In the genomic region with DNA sequence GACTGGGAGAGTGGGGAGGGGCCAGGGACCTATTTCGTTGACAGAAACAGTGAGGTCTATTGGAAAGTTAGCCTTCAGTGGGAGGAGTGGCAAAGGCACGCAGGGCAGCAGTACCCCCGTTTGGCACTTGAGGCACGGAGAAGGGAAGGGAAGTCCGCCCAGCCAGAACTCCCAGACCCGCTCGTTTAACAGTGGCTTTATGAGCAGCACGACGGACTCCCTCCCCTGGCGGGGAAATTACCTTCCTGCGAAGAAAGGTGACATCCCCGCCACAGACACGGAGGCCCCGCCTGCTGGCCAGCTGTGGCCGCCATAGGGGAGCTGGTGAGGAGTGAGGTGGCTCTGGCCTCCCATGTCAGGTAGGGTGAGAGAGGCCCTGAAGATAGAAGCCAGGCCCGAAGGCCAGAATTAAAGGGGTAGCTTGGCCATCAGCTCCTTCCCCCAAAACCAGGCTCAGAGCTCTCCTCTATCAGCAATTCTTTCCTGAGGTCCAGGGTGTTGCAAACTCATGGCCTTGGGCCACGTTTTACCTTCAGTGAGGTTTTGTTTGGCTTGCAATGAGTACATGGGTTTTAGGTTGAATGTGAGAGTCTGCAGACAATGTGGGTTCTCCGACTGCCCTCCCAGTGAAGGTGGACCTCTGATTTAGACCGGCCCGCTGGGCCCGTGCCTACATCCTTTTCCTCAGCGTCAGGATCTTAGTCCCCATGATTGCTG, we compare ENCODE assay signal across 8 cellular contexts.
DNase-seq lines count a peak whose midpoint lies in the region; ATAC-seq and TF ChIP-seq lines count a peak whose summit lies in the region.

No MANE protein-coding gene starts in this region.

- peak; percentile 3 to 5 for ATAC-seq in activated T-cell treated with anti-CD3 and anti-CD28 coated beads, Interleukin-2, amount 50 U/mL, for 4 hours
- ATAC-seq in left lobe of liver: peak; percentile 9
- ATAC-seq in GM18909 (IDR thresholded peaks at IDR 0.05; ENCODE audit: poor library complexity, unreplicated experiment): no peak

- H3K4me2 ChIP-seq in BLaER1 treated with 17β-estradiol and CSF1 and Interleukin-3, amounts not matched to agents 10 nM and 100 nM: peak overlapping the region; percentile 85 to 98 (median 91)

- 0 out of 3 replicates have a peak, but pooled peaks have one; percentile 15 for TF ChIP-seq CTCF in GM12872 (IDR thresholded peaks at IDR 0.05; ENCODE audit: insufficient read depth, low read depth, low read length)

- peaks cover 33 to 41% (median 35%) of the 10 kb centered on the region in 11 experiments for H3K27me3 ChIP-seq in BLaER1 treated with 17β-estradiol and CSF1 and Interleukin-3, amounts not matched to agents 10 nM and 100 nM

- H3K9me3 ChIP-seq in BLaER1 treated with 17β-estradiol and CSF1 and Interleukin-3, amounts not matched to agents 10 nM and 100 nM (replicated peaks in 1 of 11): peaks cover 0 to 12% (median 0%) of the 10 kb centered on the region in 11 experiments; a peak in 4 of 22 replicates

- H3K9ac ChIP-seq in BLaER1 treated with 17β-estradiol and CSF1 and Interleukin-3, amounts not matched to agents 10 nM and 100 nM: peak overlapping the region in 8 of 11 experiments; percentile 45 to 58 (median 52); a peak in 7 of 22 replicates

- H3K36me3 Mint-ChIP-seq in activated T-cell treated with anti-CD3 and anti-CD28 coated beads, Interleukin-2, amount 50 U/mL, for 4 hours (ENCODE audit: insufficient read depth): no peaks in the 10 kb centered on the region

- H3K27me3 Mint-ChIP-seq in activated T-cell treated with anti-CD3 and anti-CD28 coated beads, Interleukin-2, amount 50 U/mL, for 4 hours (ENCODE audit: low read depth): peaks cover 60% of the 10 kb centered on the region

- no peaks in the 10 kb centered on the region for H3K36me3 ChIP-seq in BLaER1 treated with 17β-estradiol and CSF1 and Interleukin-3, amounts not matched to agents 10 nM and 100 nM

- H4K20me1 ChIP-seq in BLaER1 treated with 17β-estradiol and CSF1 and Interleukin-3, amounts not matched to agents 10 nM and 100 nM: peaks cover 0 to 15% (median 0%) of the 10 kb centered on the region in 11 experiments; a peak in 1 of 22 replicates

- peak overlapping the region in 2 of 11 experiments; percentile 17 to 33; a peak in 1 of 22 replicates for H3K27ac ChIP-seq in BLaER1 treated with 17β-estradiol and CSF1 and Interleukin-3, amounts not matched to agents 10 nM and 100 nM

- peak overlapping the region; percentile 66 for H3K4me3 Mint-ChIP-seq in activated T-cell treated with anti-CD3 and anti-CD28 coated beads, Interleukin-2, amount 50 U/mL, for 4 hours

- peaks cover 54 to 86% (median 68%) of the 10 kb centered on the region in 10 experiments for H3K4me1 ChIP-seq in BLaER1 treated with 17β-estradiol and CSF1 and Interleukin-3, amounts not matched to agents 10 nM and 100 nM

- H3K4me1 Mint-ChIP-seq in activated T-cell treated with anti-CD3 and anti-CD28 coated beads, Interleukin-2, amount 50 U/mL, for 4 hours (ENCODE audit: low read depth): peaks cover 7% of the 10 kb centered on the region

- H3K9me3 Mint-ChIP-seq in activated T-cell treated with anti-CD3 and anti-CD28 coated beads, Interleukin-2, amount 50 U/mL, for 4 hours: no peaks in the 10 kb centered on the region

- peak overlapping the region; percentile 51 to 67 (median 57); a peak in 19 of 20 replicates for H3K4me3 ChIP-seq in BLaER1 treated with 17β-estradiol and CSF1 and Interleukin-3, amounts not matched to agents 10 nM and 100 nM

- no peak for DNase-seq in activated T-cell treated with anti-CD3 and anti-CD28 coated beads, Interleukin-2, amount 50 U/mL, for 4 hours
- DNase-seq in left lobe of liver (ENCODE audit: low spot score) (no peak), occipital lobe (lab: John Stamatoyannopoulos, UW) (no peak), NCI-H1694 treated with DMSO at 0.1 percent for 48 hours (lab: John Stamatoyannopoulos, UW) (no peak), NCI-H1436 (lab: John Stamatoyannopoulos, UW) (no peak)
